ENCODE assay signal across 8 cellular contexts in the genomic region with DNA sequence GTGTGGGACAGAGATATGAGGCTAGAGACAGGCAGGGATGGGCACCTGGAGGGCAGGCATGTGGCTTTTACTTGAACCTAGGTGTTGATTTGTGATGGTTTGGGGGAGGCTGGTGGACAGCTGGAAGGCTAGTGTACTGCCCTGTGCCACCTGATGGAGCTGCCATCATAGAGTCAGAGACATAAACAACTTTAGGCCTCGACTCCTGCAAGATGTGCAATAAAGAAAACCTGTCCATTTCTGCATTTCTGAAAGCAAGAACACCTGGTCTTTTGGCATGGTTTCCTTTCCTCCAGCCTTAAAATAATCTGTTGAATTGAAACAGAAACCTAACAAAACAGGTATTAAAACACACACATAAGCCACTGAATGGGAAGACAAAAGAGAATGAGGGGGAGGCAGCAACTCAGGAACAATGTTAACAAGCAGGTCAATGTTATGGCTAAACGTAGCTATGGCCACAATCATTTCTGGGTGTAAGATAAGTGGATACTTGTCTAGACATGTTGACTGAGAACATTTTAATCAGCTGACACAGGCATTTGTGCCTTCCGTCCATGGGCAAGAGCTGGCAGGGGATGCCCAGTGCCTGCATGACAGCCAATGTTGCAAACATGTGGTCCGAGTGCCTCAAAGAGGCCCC.
DNase-seq lines count a peak whose midpoint lies in the region; ATAC-seq and TF ChIP-seq lines count a peak whose summit lies in the region.

No MANE protein-coding gene starts in this region.

- no peak overlapping the region for H3K4me3 Mint-ChIP-seq in nephron

- H3K27ac Mint-ChIP-seq in nephron = peak overlapping the region in 2 of 3 experiments; percentile 5 to 7

- no peak for TF ChIP-seq CTCF in nephron (IDR thresholded peaks at IDR 0.05; ENCODE audit: unreplicated experiment in 3 of 3)

- H3K4me1 Mint-ChIP-seq in nephron = peaks cover 14% of the 10 kb centered on the region

- DNase-seq in GM19240 (ENCODE audit: insufficient read length, low spot score) (peak; percentile 15), NCI-H774 (lab: John Stamatoyannopoulos, UW) (peak; percentile 89), NCI-H146 (lab: John Stamatoyannopoulos, UW) (no peak), sciatic nerve (ENCODE audit: low spot score) (no peak), SKM-1 (lab: John Stamatoyannopoulos, UW; ENCODE audit: unreplicated experiment) (no peak), GF-D8 (lab: John Stamatoyannopoulos, UW) (no peak)

- intact Hi-C loops in sciatic nerve (cut with DNase I) = no loop called here

- ATAC-seq in HG03025 (IDR thresholded peaks at IDR 0.05; ENCODE audit: low FRiP score, unreplicated experiment) (peak; percentile 78), sciatic nerve (no peak)

- peaks cover 83% of the 10 kb centered on the region for H3K36me3 Mint-ChIP-seq in nephron (ENCODE audit: low read depth)

- no peaks in the 10 kb centered on the region for H3K27me3 Mint-ChIP-seq in nephron (ENCODE audit: low read depth)

- H3K9me3 Mint-ChIP-seq in nephron = no peaks in the 10 kb centered on the region

Comparison
In these comparisons a context has a peak if more than half of its experiments do, and no peak if none do; other contexts are left out.
1. DNase-seq: peak in GM19240 (single experiment) and NCI-H774 (single experiment); none in NCI-H146 (single experiment), sciatic nerve (single experiment), SKM-1 (single experiment) and GF-D8 (single experiment).